ENCODE assay signal across 1 cellular context in genomic region chr16:89831810-89832328, GRCh38.
TF ChIP-seq lines count a peak whose summit lies in the region.

No MANE protein-coding gene starts in this region.

TF ChIP-seq in HepG2, 621 proteins besides CTCF, POLR2A, EP300 and RAD21:
- TF ChIP-seq EED (CRISPR knock-in tag; IDR thresholded peaks at IDR 0.05) (0 out of 2 replicates have a peak, but pooled peaks have one; percentile 24), ZFX (CRISPR knock-in tag; IDR thresholded peaks at IDR 0.05; ENCODE audit: low read depth) (0 out of 2 replicates have a peak, but pooled peaks have one; percentile 11), AGO2 (optimal IDR thresholded peaks at IDR 0.05; ENCODE audit: low read depth, low read length) (peak; percentile 91), RBFOX2 (IDR thresholded peaks at IDR 0.05; ENCODE audit: low read depth, low read length) (peak; percentile 74), ZNF704 (CRISPR knock-in tag; IDR thresholded peaks at IDR 0.05; ENCODE audit: borderline replicate concordance) (no peak), RBM22 (optimal IDR thresholded peaks at IDR 0.05; ENCODE audit: low read length) (peak; percentile 76), TEAD2 (CRISPR knock-in tag; IDR thresholded peaks at IDR 0.05) (no peak), MEIS2 (CRISPR knock-in tag; IDR thresholded peaks at IDR 0.05) (no peak), ZNF276 (CRISPR knock-in tag; IDR thresholded peaks at IDR 0.05; ENCODE audit: low read depth) (no peak), ZBTB38 (CRISPR knock-in tag; IDR thresholded peaks at IDR 0.05) (peak; percentile 70), ZNF687 (CRISPR knock-in tag; IDR thresholded peaks at IDR 0.05) (0 out of 2 replicates have a peak, but pooled peaks have one; percentile 25)
TF ChIP-seq in HepG2: peak in this region for 7.
